Comparison of ENCODE assay signal across 16 cellular contexts in genomic region chr7:17487343-17487742, GRCh38.
DNase-seq lines count a peak whose midpoint lies in the region; ATAC-seq and TF ChIP-seq lines count a peak whose summit lies in the region.
"Had no signal": no experiment of that assay in that cellular context is flagged by ENCODE, and none has a peak within 500 bp of the region (broad histone marks: within the 10 kb centered on the region; RNA-seq: fewer than 3 reads in every experiment).

No MANE protein-coding gene starts in this region.

- H3K36me3 ChIP-seq in liver (ENCODE audit: control insufficient read depth in 4 of 4, insufficient read depth in 3 of 4, low read depth in 1 of 4, low read length in 3 of 4) (no peaks in the 10 kb centered on the region), neuronal stem cell (replicated peaks in 1 of 2; ENCODE audit: control insufficient read depth in 2 of 2, insufficient read depth in 2 of 2, low read length in 2 of 2) (no peaks in the 10 kb centered on the region)
- H3K36me3 ChIP-seq: BLaER1 had no signal

- peak; percentile 39 to 51 for TF ChIP-seq RAD21 in liver (IDR thresholded peaks at IDR 0.05)

- ATAC-seq in HG03460 (IDR thresholded peaks at IDR 0.05; ENCODE audit: unreplicated experiment) (no peak), foreskin keratinocyte (no peak)
- ATAC-seq: GM12878 had no signal

- H3K18ac ChIP-seq in neuronal stem cell (ENCODE audit: low read length) = no peak overlapping the region

- H3K4ac ChIP-seq in neuronal stem cell (ENCODE audit: low read length) = no peak overlapping the region

- WGBS in liver = 42% methylated on average over 2 of the region's 2 CpGs
- no CpG with 5 or more reads among the region's 2 CpGs for WGBS in neuronal stem cell (ENCODE audit: extremely low coverage in 2 of 2, insufficient read length in 2 of 2, insufficient replicate concordance in 1 of 2), 2 donors

- H3K4me1 ChIP-seq in liver (ENCODE audit: control insufficient read depth in 4 of 4, insufficient read depth in 4 of 4, low read length in 3 of 4) (peaks cover 0 to 16% (median 8%) of the 10 kb centered on the region in 4 donors), neuronal stem cell (ENCODE audit: control insufficient read depth in 2 of 2, insufficient read depth in 1 of 2, low read depth in 1 of 2, low read length in 2 of 2) (no peaks in the 10 kb centered on the region), foreskin keratinocyte (no peaks in the 10 kb centered on the region)
- H3K4me1 ChIP-seq: BLaER1, Caco-2 had no signal

- H3K9me3 ChIP-seq in liver (ENCODE audit: control insufficient read depth in 4 of 4, low read length in 3 of 4) = no peaks in the 10 kb centered on the region
- no peaks in the 10 kb centered on the region for H3K9me3 ChIP-seq in neuronal stem cell (replicated peaks in 1 of 2; ENCODE audit: control insufficient read depth in 2 of 2, insufficient read depth in 1 of 2, low read depth in 1 of 2, low read length in 2 of 2)
- H3K9me3 ChIP-seq: BLaER1, Caco-2 had no signal

- H2BK15ac ChIP-seq in neuronal stem cell (ENCODE audit: low read length) = no peak overlapping the region

- H4K91ac ChIP-seq in neuronal stem cell (ENCODE audit: low read depth, low read length, poor library complexity) = no peak overlapping the region

- no peak overlapping the region for H3K9ac ChIP-seq in liver (ENCODE audit: low read depth in 1 of 2, low read length in 2 of 2)
- H3K9ac ChIP-seq in neuronal stem cell (ENCODE audit: low read depth, low read length, poor library complexity) = no peak overlapping the region
- H3K9ac ChIP-seq: BLaER1, GM23248 had no signal

- H2AK5ac ChIP-seq in neuronal stem cell (ENCODE audit: low read depth, low read length) = no peak overlapping the region

- no peak overlapping the region for H3K4me3 ChIP-seq in epithelial cell of proximal tubule (ENCODE audit: low read depth, low read length)
- H3K4me3 ChIP-seq in liver (ENCODE audit: low read depth in 1 of 3, low read length in 3 of 3) = no peak overlapping the region
- H3K4me3 ChIP-seq in neuronal stem cell (ENCODE audit: low read length in 2 of 2) = no peak overlapping the region
- H3K4me3 ChIP-seq: BLaER1, GM12878, GM23248 had no signal

- no peaks in the 10 kb centered on the region for H3K79me1 ChIP-seq in neuronal stem cell (ENCODE audit: low read depth, low read length)

- H2AFZ ChIP-seq in neuronal stem cell (ENCODE audit: low read length) = peak overlapping the region; percentile 58
- H2AFZ ChIP-seq: GM23248 had no signal

- no peak overlapping the region for H3K4me2 ChIP-seq in neuronal stem cell (ENCODE audit: insufficient read depth, low read length, poor library complexity, severe bottlenecking)
- H3K4me2 ChIP-seq: BLaER1 had no signal

- H3K14ac ChIP-seq in neuronal stem cell (ENCODE audit: low read length) = no peak overlapping the region

- no peak overlapping the region for H4K8ac ChIP-seq in neuronal stem cell (ENCODE audit: low read depth, low read length)

- H2BK12ac ChIP-seq in neuronal stem cell (ENCODE audit: low read length) = no peak overlapping the region

- no peak overlapping the region for H2BK120ac ChIP-seq in neuronal stem cell (ENCODE audit: low read depth, low read length)

- no peak overlapping the region for H3K23ac ChIP-seq in neuronal stem cell (ENCODE audit: low read depth, low read length, poor library complexity)

- DNase-seq in ELF-1 (ENCODE audit: low read depth, low spot score) (peak; percentile 15), epithelial cell of proximal tubule (ENCODE audit: low read depth) (peak; percentile 30), neuronal stem cell (ENCODE audit: low spot score) (no peak), NCI-H2171 (lab: John Stamatoyannopoulos, UW) (no peak), GF-D8 (lab: John Stamatoyannopoulos, UW) (no peak), foreskin keratinocyte (no peak)
- DNase-seq: AML-193; Caco-2; CD8-positive, alpha-beta memory T cell; GM23248; H9 had no signal

- H3K27ac ChIP-seq in liver (ENCODE audit: low read depth in 1 of 2, low read length in 2 of 2) (peak overlapping the region; percentile 67 to 85), neuronal stem cell (replicated peaks; ENCODE audit: low read length) (no peak overlapping the region), foreskin keratinocyte (no peak overlapping the region)
- H3K27ac ChIP-seq: 22Rv1, BLaER1, GM23248 had no signal

- H2BK5ac ChIP-seq in neuronal stem cell (ENCODE audit: low read length) = no peak overlapping the region

- peak; percentile 17 for TF ChIP-seq CTCF in epithelial cell of proximal tubule (conservative IDR thresholded peaks at IDR 0.05; ENCODE audit: low read depth, low read length)
- no peak for TF ChIP-seq CTCF in liver (IDR thresholded peaks at IDR 0.05; ENCODE audit: low read depth, low read length, missing input control)
- TF ChIP-seq CTCF in foreskin keratinocyte (conservative IDR thresholded peaks at IDR 0.05) = no peak

- H3K27me3 ChIP-seq in liver (ENCODE audit: control insufficient read depth in 4 of 4, insufficient read depth in 4 of 4, low read length in 3 of 4) (no peaks in the 10 kb centered on the region), neuronal stem cell (ENCODE audit: control insufficient read depth in 3 of 3, insufficient read depth in 3 of 3, low read depth in 1 of 3, low read length in 3 of 3) (no peaks in the 10 kb centered on the region), foreskin keratinocyte (no peaks in the 10 kb centered on the region)
- H3K27me3 ChIP-seq: BLaER1 had no signal

TF ChIP-seq in liver, 16 proteins besides CTCF, POLR2A, EP300 and RAD21:
- TF ChIP-seq HNF4A (conservative IDR thresholded peaks at IDR 0.05) = no peak
- TF ChIP-seq SP1 (IDR thresholded peaks at IDR 0.05) = no peak
- TF ChIP-seq ZBTB33 (IDR thresholded peaks at IDR 0.05) = no peak
- TF ChIP-seq ATF3 (IDR thresholded peaks at IDR 0.05) = no peak
- TF ChIP-seq FOXA1 (IDR thresholded peaks at IDR 0.05) = no peak

Comparison
In these comparisons a context has a peak if more than half of its experiments do, and no peak if none do; other contexts are left out.
1. DNase-seq: peak in ELF-1 (single experiment) and epithelial cell of proximal tubule (single experiment); none in neuronal stem cell (single experiment), NCI-H2171 (single experiment), GF-D8 (single experiment) and foreskin keratinocyte (0 of 2).
2. H3K27ac ChIP-seq: peak in liver (2 of 2); none in neuronal stem cell (single experiment) and foreskin keratinocyte (single experiment).